10 cellular contexts compared by ENCODE assay signal in genomic region chr7:85025312-85025756, GRCh38.
A peak's percentile ranks its signal among the peaks of the same experiment; 100 is the strongest.
DNase-seq lines count a peak whose midpoint lies in the region; ATAC-seq and TF ChIP-seq lines count a peak whose summit lies in the region.
"Had no signal": no experiment of that assay in that cellular context is flagged by ENCODE, and none has a peak within 500 bp of the region (broad histone marks: within the 10 kb centered on the region; RNA-seq: fewer than 3 reads in every experiment).

No MANE protein-coding gene starts in this region.

- no peak overlapping the region for H3K27ac ChIP-seq in heart right ventricle
- no peak overlapping the region for H3K27ac ChIP-seq in upper lobe of right lung
- no peak overlapping the region for H3K27ac ChIP-seq in dorsolateral prefrontal cortex
- H3K27ac ChIP-seq: BLaER1 treated with 17β-estradiol and CSF1 and Interleukin-3, amounts not matched to agents 10 nM and 100 nM had no signal

- H3K4me1 ChIP-seq in heart right ventricle (peaks cover 0 to 9% (median 0%) of the 10 kb centered on the region in 9 donors), upper lobe of right lung (no peaks in the 10 kb centered on the region)

- WGBS in heart right ventricle, 2 donors, result 28 to 39% methylated on average over 3 of the region's 3 CpGs

- H3K9me3 ChIP-seq in heart right ventricle (no peaks in the 10 kb centered on the region), upper lobe of right lung (no peaks in the 10 kb centered on the region)
- H3K9me3 ChIP-seq: BLaER1 treated with 17β-estradiol and CSF1 and Interleukin-3, amounts not matched to agents 10 nM and 100 nM had no signal

- ATAC-seq in GM18498 (IDR thresholded peaks at IDR 0.05; ENCODE audit: unreplicated experiment), result peak; percentile 95
- ATAC-seq in GM21786 (IDR thresholded peaks at IDR 0.05; ENCODE audit: unreplicated experiment), result peak; percentile 54
- peak in 4 of 8 donors; percentile 44 to 83 (median 70) for ATAC-seq in heart right ventricle
- no peak for ATAC-seq in upper lobe of right lung

- DNase-seq in NCI-H1092 treated with DMSO at 0.1 percent for 48 hours (lab: John Stamatoyannopoulos, UW) (peak; percentile 34), heart right ventricle (peak; percentile 16 to 39), NOMO-1 treated with dmso at 0.1 percent for 144 hours (lab: John Stamatoyannopoulos, UW; ENCODE audit: unreplicated experiment) (no peak), upper lobe of right lung (no peak), dorsolateral prefrontal cortex (no peak)
- DNase-seq in activated CD8-positive, alpha-beta memory T cell treated with anti-CD3 and anti-CD28 coated beads for 24 hours, result no peak
- DNase-seq: foreskin fibroblast had no signal

- H3K27me3 ChIP-seq in heart right ventricle, result no peaks in the 10 kb centered on the region
- no peaks in the 10 kb centered on the region for H3K27me3 ChIP-seq in upper lobe of right lung
- no peaks in the 10 kb centered on the region for H3K27me3 ChIP-seq in dorsolateral prefrontal cortex
- H3K27me3 ChIP-seq: BLaER1 treated with 17β-estradiol and CSF1 and Interleukin-3, amounts not matched to agents 10 nM and 100 nM had no signal

- TF ChIP-seq CTCF in heart right ventricle (IDR thresholded peaks at IDR 0.05) (no peak), upper lobe of right lung (IDR thresholded peaks at IDR 0.05) (no peak), dorsolateral prefrontal cortex (IDR thresholded peaks at IDR 0.05 in 54 of 56, conservative IDR thresholded peaks at IDR 0.05 in 2 of 56; ENCODE audit: low read depth in 1 of 56, partially characterized antibody in 56 of 56) (no peak)

- H3K4me3 ChIP-seq in heart right ventricle (no peak overlapping the region), upper lobe of right lung (no peak overlapping the region), dorsolateral prefrontal cortex (no peak overlapping the region)
- H3K4me3 ChIP-seq: BLaER1 treated with 17β-estradiol and CSF1 and Interleukin-3, amounts not matched to agents 10 nM and 100 nM had no signal

- intact Hi-C loops in heart right ventricle (cut with DNase I), result loop anchor here in 4 of 10 donors (10.0 kb wide), 4 partner anchors 411 to 1091 kb away; partner anchors contain the start of gene SEMA3A (in 2 of the 4)
- intact Hi-C loops in upper lobe of right lung (cut with DNase I), result loop anchor here (10.0 kb wide), 1 partner anchor 1051 kb away; no protein-coding TSS in a partner anchor
- intact Hi-C loops in dorsolateral prefrontal cortex (cut with DNase I), result loop anchor here in 1 of 2 donors (2.0 to 5.0 kb wide), 2 partner anchors 802 to 1089 kb away; no protein-coding TSS in a partner anchor

- H3K36me3 ChIP-seq in heart right ventricle, result no peaks in the 10 kb centered on the region
- H3K36me3 ChIP-seq in upper lobe of right lung, result no peaks in the 10 kb centered on the region
- H3K36me3 ChIP-seq: BLaER1 treated with 17β-estradiol and CSF1 and Interleukin-3, amounts not matched to agents 10 nM and 100 nM had no signal

Comparison
In these comparisons a context has a peak if more than half of its experiments do, and no peak if none do; other contexts are left out.
1. DNase-seq: peak in NCI-H1092 treated with DMSO at 0.1 percent for 48 hours (single experiment) and heart right ventricle (2 of 2); none in activated CD8-positive, alpha-beta memory T cell treated with anti-CD3 and anti-CD28 coated beads for 24 hours (single experiment), NOMO-1 treated with dmso at 0.1 percent for 144 hours (single experiment), upper lobe of right lung (single experiment) and dorsolateral prefrontal cortex (0 of 10).